In the genomic region with DNA sequence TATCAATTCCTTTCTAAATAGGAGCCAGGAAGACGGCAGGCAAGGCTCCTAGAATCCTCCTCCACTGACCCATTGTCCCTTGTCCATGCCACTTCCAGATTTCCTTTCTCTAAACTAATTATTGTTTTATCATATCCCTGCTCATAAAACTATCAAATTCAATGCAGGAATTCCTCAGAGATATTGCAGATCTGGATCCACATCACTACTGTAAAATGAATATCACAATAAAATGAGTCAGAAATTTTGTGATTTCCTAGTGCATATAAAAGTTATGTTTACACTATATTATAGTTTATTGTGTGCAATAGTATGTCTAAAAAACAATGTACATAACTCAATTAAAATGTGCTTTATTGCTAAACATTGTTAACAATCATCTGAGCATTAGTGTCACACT, we compare ENCODE assay signal across 35 cellular contexts.
"Had no signal": no experiment of that assay in that cellular context is flagged by ENCODE, and none has a peak within 500 bp of the region (broad histone marks: within the 10 kb centered on the region; RNA-seq: fewer than 3 reads in every experiment).

No MANE protein-coding gene starts in this region.

- H3K4me1 ChIP-seq: adrenal gland, body of pancreas, breast epithelium had no signal

- H3K36me3 ChIP-seq: adrenal gland, ascending aorta, brain microvascular endothelial cell, breast epithelium, cardiac muscle cell had no signal

- H3K36me3 Mint-ChIP-seq: activated naive CD4-positive, alpha-beta T cell treated with anti-CD3 and anti-CD28 coated beads, Interleukin-2, amount 10 ng/mL, durations not matched to agents 7 days and 5 days; activated naive CD4-positive, alpha-beta T cell treated with anti-CD3 and anti-CD28 coated beads, Interleukin-2, amount 50 U/mL, for 24 hours; activated naive CD4-positive, alpha-beta T cell treated with anti-CD3 and anti-CD28 coated beads, Interleukin-2, amount 50 U/mL, for 72 hours; activated naive CD8-positive, alpha-beta T cell; activated naive CD8-positive, alpha-beta T cell treated with anti-CD3 and anti-CD28 coated beads for 36 hours; activated naive CD8-positive, alpha-beta T cell treated with anti-CD3 and anti-CD28 coated beads, Interleukin-2, amount 10 ng/mL, durations not matched to agents 7 days and 5 days; brain had no signal

- H3K27me3 ChIP-seq: adrenal gland, ascending aorta, body of pancreas, brain microvascular endothelial cell, breast epithelium, cardiac muscle cell had no signal

- H3K9me3 ChIP-seq: adrenal gland, breast epithelium had no signal

- DNase-seq: activated effector memory CD4-positive, alpha-beta T cell treated with anti-CD3 and anti-CD28 coated beads, Interleukin-2, amount 50 U/mL, for 16 hours; activated effector memory CD4-positive, alpha-beta T cell treated with Interleukin-2 at 50 U/mL for 16 hours; activated gamma-delta T cell; activated gamma-delta T cell treated with Interleukin-2 at 50 U/mL for 16 hours; activated naive CD4-positive, alpha-beta T cell; activated naive CD4-positive, alpha-beta T cell treated with anti-CD3 and anti-CD28 coated beads for 36 hours; activated naive CD4-positive, alpha-beta T cell treated with anti-CD3 and anti-CD28 coated beads, Interleukin-2, amount 10 ng/mL, durations not matched to agents 7 days and 5 days; activated naive CD4-positive, alpha-beta T cell treated with anti-CD3 and anti-CD28 coated beads, Interleukin-2, amount 50 U/mL, for 16 hours; activated naive CD4-positive, alpha-beta T cell treated with Interleukin-2 at 50 U/mL for 16 hours; activated naive CD8-positive, alpha-beta T cell treated with anti-CD3 and anti-CD28 coated beads for 36 hours; activated naive CD8-positive, alpha-beta T cell treated with anti-CD3 and anti-CD28 coated beads, Interleukin-2, amount 10 ng/mL, durations not matched to agents 7 days and 5 days; activated naive CD8-positive, alpha-beta T cell treated with anti-CD3 and anti-CD28 coated beads, Interleukin-2, amount 50 U/mL, for 24 hours; activated T-cell treated with anti-CD3 and anti-CD28 coated beads, Interleukin-2, amount 50 U/mL, for 4 hours; activated T-cell treated with anti-CD3 and anti-CD28 coated beads, Interleukin-2, amount 50 U/mL, for 48 hours; activated T-cell treated with anti-CD3 and anti-CD28 coated beads, Interleukin-2, amount 50 U/mL, for 72 hours; adrenal gland; amniotic stem cell; amygdala; anterior cingulate cortex; body of pancreas; brain microvascular endothelial cell; caudate nucleus; central memory CD4-positive, alpha-beta T cell; cerebellar nuclear complex had no signal

- H3K4me1 Mint-ChIP-seq: activated naive CD4-positive, alpha-beta T cell treated with anti-CD3 and anti-CD28 coated beads, Interleukin-2, amount 10 ng/mL, durations not matched to agents 7 days and 5 days; activated naive CD4-positive, alpha-beta T cell treated with anti-CD3 and anti-CD28 coated beads, Interleukin-2, amount 50 U/mL, for 24 hours; activated naive CD8-positive, alpha-beta T cell treated with anti-CD3 and anti-CD28 coated beads for 36 hours; activated naive CD8-positive, alpha-beta T cell treated with anti-CD3 and anti-CD28 coated beads, Interleukin-2, amount 10 ng/mL, durations not matched to agents 7 days and 5 days; activated naive CD8-positive, alpha-beta T cell treated with anti-CD3 and anti-CD28 coated beads, Interleukin-2, amount 50 U/mL, for 24 hours; activated T-helper 17 cell treated with anti-CD3 and anti-CD28 coated beads, Interleukin-2, amount 50 U/mL, for 72 hours; brain; central memory CD8-positive, alpha-beta T cell had no signal

- ATAC-seq: activated naive CD4-positive, alpha-beta T cell treated with anti-CD3 and anti-CD28 coated beads, Interleukin-2, amount 50 U/mL, for 72 hours; activated naive CD8-positive, alpha-beta T cell treated with anti-CD3 and anti-CD28 coated beads, Interleukin-2, amount 50 U/mL, for 24 hours; activated T-cell treated with anti-CD3 and anti-CD28 coated beads, Interleukin-2, amount 50 U/mL, for 4 hours; activated T-cell treated with anti-CD3 and anti-CD28 coated beads, Interleukin-2, amount 50 U/mL, for 72 hours; activated T-helper 17 cell treated with anti-CD3 and anti-CD28 coated beads, Interleukin-2, amount 50 U/mL, for 72 hours; body of pancreas had no signal

- H3K27ac ChIP-seq: adrenal gland, ascending aorta, body of pancreas, brain microvascular endothelial cell, breast epithelium, cardiac muscle cell had no signal

- H3K4me3 ChIP-seq: adrenal gland, ascending aorta, body of pancreas, breast epithelium, cardiac muscle cell had no signal

- H3K27ac Mint-ChIP-seq: activated naive CD4-positive, alpha-beta T cell treated with anti-CD3 and anti-CD28 coated beads for 36 hours; activated naive CD4-positive, alpha-beta T cell treated with anti-CD3 and anti-CD28 coated beads, Interleukin-2, amount 10 ng/mL, durations not matched to agents 7 days and 5 days; activated naive CD4-positive, alpha-beta T cell treated with anti-CD3 and anti-CD28 coated beads, Interleukin-2, amount 50 U/mL, for 24 hours; activated naive CD4-positive, alpha-beta T cell treated with anti-CD3 and anti-CD28 coated beads, Interleukin-2, amount 50 U/mL, for 72 hours; activated naive CD8-positive, alpha-beta T cell; activated naive CD8-positive, alpha-beta T cell treated with anti-CD3 and anti-CD28 coated beads for 36 hours; activated naive CD8-positive, alpha-beta T cell treated with anti-CD3 and anti-CD28 coated beads, Interleukin-2, amount 10 ng/mL, durations not matched to agents 7 days and 5 days; activated naive CD8-positive, alpha-beta T cell treated with anti-CD3 and anti-CD28 coated beads, Interleukin-2, amount 50 U/mL, for 24 hours; activated T-cell treated with anti-CD3 and anti-CD28 coated beads, Interleukin-2, amount 50 U/mL, for 72 hours; activated T-helper 1 cell treated with anti-CD3 and anti-CD28 coated beads, Interleukin-12 subunit alpha, Interleukin-12 subunit beta, Interleukin-2, Interleukin-4 antibody, amounts not matched to agents 30 ng/mL and 10 ng/mL and 1 ng/mL, durations not matched to agents 14 hours and 24 hours and 36 hours; activated T-helper 17 cell treated with anti-CD3 and anti-CD28 coated beads, Interleukin-2, amount 50 U/mL, for 72 hours; activated T-helper 2 cell treated with anti-CD3 and anti-CD28 coated beads, Interferon-gamma antibody, Interleukin-2, Interleukin-4, amounts not matched to agents 10 μg/mL and 5 μg/mL and 100 μg/mL, durations not matched to agents 14 hours and 24 hours and 36 hours; brain had no signal

- H3K4me3 Mint-ChIP-seq: activated naive CD4-positive, alpha-beta T cell treated with anti-CD3 and anti-CD28 coated beads for 36 hours; activated naive CD4-positive, alpha-beta T cell treated with anti-CD3 and anti-CD28 coated beads, Interleukin-2, amount 10 ng/mL, durations not matched to agents 7 days and 5 days; activated naive CD4-positive, alpha-beta T cell treated with anti-CD3 and anti-CD28 coated beads, Interleukin-2, amount 50 U/mL, for 24 hours; activated naive CD8-positive, alpha-beta T cell; activated naive CD8-positive, alpha-beta T cell treated with anti-CD3 and anti-CD28 coated beads for 36 hours; activated naive CD8-positive, alpha-beta T cell treated with anti-CD3 and anti-CD28 coated beads, Interleukin-2, amount 10 ng/mL, durations not matched to agents 7 days and 5 days; activated naive CD8-positive, alpha-beta T cell treated with anti-CD3 and anti-CD28 coated beads, Interleukin-2, amount 50 U/mL, for 24 hours; activated T-cell treated with anti-CD3 and anti-CD28 coated beads, Interleukin-2, amount 50 U/mL, for 4 hours; activated T-cell treated with anti-CD3 and anti-CD28 coated beads, Interleukin-2, amount 50 U/mL, for 72 hours; activated T-helper 1 cell treated with anti-CD3 and anti-CD28 coated beads, Interleukin-12 subunit alpha, Interleukin-12 subunit beta, Interleukin-2, Interleukin-4 antibody, amounts not matched to agents 30 ng/mL and 10 ng/mL and 1 ng/mL, durations not matched to agents 14 hours and 24 hours and 36 hours; activated T-helper 17 cell treated with anti-CD3 and anti-CD28 coated beads, Interleukin-2, amount 50 U/mL, for 72 hours; brain; central memory CD8-positive, alpha-beta T cell had no signal

- H3K9me3 Mint-ChIP-seq: activated naive CD4-positive, alpha-beta T cell treated with anti-CD3 and anti-CD28 coated beads, Interleukin-2, amount 10 ng/mL, durations not matched to agents 7 days and 5 days; activated naive CD4-positive, alpha-beta T cell treated with anti-CD3 and anti-CD28 coated beads, Interleukin-2, amount 50 U/mL, for 24 hours; activated naive CD8-positive, alpha-beta T cell treated with anti-CD3 and anti-CD28 coated beads, Interleukin-2, amount 10 ng/mL, durations not matched to agents 7 days and 5 days; activated naive CD8-positive, alpha-beta T cell treated with anti-CD3 and anti-CD28 coated beads, Interleukin-2, amount 50 U/mL, for 24 hours; activated T-cell treated with anti-CD3 and anti-CD28 coated beads, Interleukin-2, amount 50 U/mL, for 4 hours; activated T-helper 1 cell treated with anti-CD3 and anti-CD28 coated beads, Interleukin-12 subunit alpha, Interleukin-12 subunit beta, Interleukin-2, Interleukin-4 antibody, amounts not matched to agents 30 ng/mL and 10 ng/mL and 1 ng/mL, durations not matched to agents 14 hours and 24 hours and 36 hours; activated T-helper 17 cell treated with anti-CD3 and anti-CD28 coated beads, Interleukin-2, amount 50 U/mL, for 72 hours had no signal

- H3K27me3 Mint-ChIP-seq: activated naive CD4-positive, alpha-beta T cell treated with anti-CD3 and anti-CD28 coated beads, Interleukin-2, amount 10 ng/mL, durations not matched to agents 7 days and 5 days; activated naive CD4-positive, alpha-beta T cell treated with anti-CD3 and anti-CD28 coated beads, Interleukin-2, amount 50 U/mL, for 24 hours; activated naive CD8-positive, alpha-beta T cell; activated naive CD8-positive, alpha-beta T cell treated with anti-CD3 and anti-CD28 coated beads for 36 hours; activated naive CD8-positive, alpha-beta T cell treated with anti-CD3 and anti-CD28 coated beads, Interleukin-2, amount 10 ng/mL, durations not matched to agents 7 days and 5 days; activated naive CD8-positive, alpha-beta T cell treated with anti-CD3 and anti-CD28 coated beads, Interleukin-2, amount 50 U/mL, for 24 hours; activated T-helper 17 cell treated with anti-CD3 and anti-CD28 coated beads, Interleukin-2, amount 50 U/mL, for 72 hours; brain; central memory CD8-positive, alpha-beta T cell had no signal
